Comparison of ENCODE assay signal across 1 cellular context in the genomic region with DNA sequence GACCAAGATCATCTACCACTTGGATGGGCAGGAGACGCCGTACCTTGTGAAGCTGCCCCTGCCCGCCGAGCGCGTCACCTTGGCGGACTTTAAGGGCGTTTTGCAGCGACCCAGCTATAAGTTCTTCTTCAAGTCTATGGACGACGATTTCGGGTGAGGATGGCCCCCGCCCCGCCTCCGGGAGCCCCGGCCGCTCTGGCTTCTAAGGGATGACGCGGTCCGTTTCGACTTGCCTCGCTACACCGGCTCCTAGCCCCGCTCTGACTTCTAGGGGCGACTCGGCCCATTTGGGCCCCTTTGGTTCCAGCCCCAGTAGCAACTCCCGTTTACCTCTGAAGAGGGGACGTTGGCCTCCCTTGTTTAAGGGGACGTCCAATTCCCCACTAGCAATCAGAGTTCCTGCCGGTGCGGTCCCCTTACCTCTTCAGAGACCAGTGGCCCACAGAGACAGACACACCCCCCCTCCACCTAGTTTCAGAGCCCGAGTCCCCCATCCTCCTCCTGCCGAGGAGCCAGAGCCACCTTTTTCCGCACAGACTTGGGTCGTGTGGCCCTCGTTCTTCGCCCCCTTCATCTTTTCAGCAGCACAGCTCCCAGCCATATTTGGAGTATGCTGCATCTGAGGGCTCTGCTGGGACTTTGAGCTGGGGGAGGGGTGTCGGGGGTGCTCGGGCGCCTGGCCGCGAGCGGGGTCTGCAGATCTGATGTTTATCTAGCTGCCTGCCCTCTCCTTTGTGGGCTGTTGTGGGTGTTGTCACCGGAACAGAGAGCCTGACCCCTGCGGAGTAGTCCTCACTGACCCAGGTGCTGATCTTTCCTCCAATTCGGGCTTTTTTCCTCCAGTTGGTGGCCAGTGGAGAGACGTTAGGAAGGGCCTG.
TF ChIP-seq lines count a peak whose summit lies in the region.

No MANE protein-coding gene starts in this region.

TF ChIP-seq in HepG2, 621 proteins besides CTCF, POLR2A, EP300 and RAD21 (continued from another document and continues in another):
- TF ChIP-seq, protein P1, sequence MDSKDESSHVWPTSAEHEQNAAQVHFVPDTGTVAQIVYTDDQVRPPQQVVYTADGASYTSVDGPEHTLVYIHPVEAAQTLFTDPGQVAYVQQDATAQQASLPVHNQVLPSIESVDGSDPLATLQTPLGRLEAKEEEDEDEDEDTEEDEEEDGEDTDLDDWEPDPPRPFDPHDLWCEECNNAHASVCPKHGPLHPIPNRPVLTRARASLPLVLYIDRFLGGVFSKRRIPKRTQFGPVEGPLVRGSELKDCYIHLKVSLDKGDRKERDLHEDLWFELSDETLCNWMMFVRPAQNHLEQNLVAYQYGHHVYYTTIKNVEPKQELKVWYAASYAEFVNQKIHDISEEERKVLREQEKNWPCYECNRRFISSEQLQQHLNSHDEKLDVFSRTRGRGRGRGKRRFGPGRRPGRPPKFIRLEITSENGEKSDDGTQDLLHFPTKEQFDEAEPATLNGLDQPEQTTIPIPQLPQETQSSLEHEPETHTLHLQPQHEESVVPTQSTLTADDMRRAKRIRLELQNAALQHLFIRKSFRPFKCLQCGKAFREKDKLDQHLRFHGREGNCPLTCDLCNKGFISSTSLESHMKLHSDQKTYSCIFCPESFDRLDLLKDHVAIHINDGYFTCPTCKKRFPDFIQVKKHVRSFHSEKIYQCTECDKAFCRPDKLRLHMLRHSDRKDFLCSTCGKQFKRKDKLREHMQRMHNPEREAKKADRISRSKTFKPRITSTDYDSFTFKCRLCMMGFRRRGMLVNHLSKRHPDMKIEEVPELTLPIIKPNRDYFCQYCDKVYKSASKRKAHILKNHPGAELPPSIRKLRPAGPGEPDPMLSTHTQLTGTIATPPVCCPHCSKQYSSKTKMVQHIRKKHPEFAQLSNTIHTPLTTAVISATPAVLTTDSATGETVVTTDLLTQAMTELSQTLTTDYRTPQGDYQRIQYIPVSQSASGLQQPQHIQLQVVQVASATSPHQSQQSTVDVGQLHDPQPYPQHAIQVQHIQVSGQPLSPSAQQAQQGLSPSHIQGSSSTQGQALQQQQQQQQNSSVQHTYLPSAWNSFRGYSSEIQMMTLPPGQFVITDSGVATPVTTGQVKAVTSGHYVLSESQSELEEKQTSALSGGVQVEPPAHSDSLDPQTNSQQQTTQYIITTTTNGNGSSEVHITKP (CRISPR knock-in tag; IDR thresholded peaks at IDR 0.05; ENCODE audit: low read depth): no peak
- TF ChIP-seq ZNF703 (CRISPR knock-in tag; IDR thresholded peaks at IDR 0.05; ENCODE audit: borderline replicate concordance) (0 out of 2 replicates have a peak, but pooled peaks have one; percentile 28), KLF11 (CRISPR knock-in tag; IDR thresholded peaks at IDR 0.05) (no peak), ZNF382 (CRISPR knock-in tag; IDR thresholded peaks at IDR 0.05; ENCODE audit: borderline replicate concordance) (no peak), ZBTB3 (CRISPR knock-in tag; IDR thresholded peaks at IDR 0.05; ENCODE audit: borderline replicate concordance, low read depth) (no peak), ZNF772 (CRISPR knock-in tag; IDR thresholded peaks at IDR 0.05) (0 out of 2 replicates have a peak, but pooled peaks have one; percentile 26), RARG (CRISPR knock-in tag; IDR thresholded peaks at IDR 0.05; ENCODE audit: low read depth) (no peak), NFKB2 (CRISPR knock-in tag; IDR thresholded peaks at IDR 0.05; ENCODE audit: borderline replicate concordance) (0 out of 2 replicates have a peak, but pooled peaks have one; percentile 17), NBN (conservative IDR thresholded peaks at IDR 0.05) (no peak), ZNF570 (CRISPR knock-in tag; IDR thresholded peaks at IDR 0.05; ENCODE audit: borderline replicate concordance) (no peak), MLLT10 (CRISPR knock-in tag; IDR thresholded peaks at IDR 0.05) (no peak), ZSCAN30 (CRISPR knock-in tag; IDR thresholded peaks at IDR 0.05) (no peak), SMC3 (IDR thresholded peaks at IDR 0.05; ENCODE audit: low read length) (no peak), HOXA5 (CRISPR knock-in tag; IDR thresholded peaks at IDR 0.05) (no peak), HNRNPUL1 (IDR thresholded peaks at IDR 0.05; ENCODE audit: low read depth, low read length) (no peak), SAFB2 (CRISPR knock-in tag; IDR thresholded peaks at IDR 0.05; ENCODE audit: borderline replicate concordance, low read depth) (no peak), EED (CRISPR knock-in tag; IDR thresholded peaks at IDR 0.05) (no peak), ZNF20 (CRISPR knock-in tag; IDR thresholded peaks at IDR 0.05) (no peak), ZBTB7B (CRISPR knock-in tag; IDR thresholded peaks at IDR 0.05) (peak; percentile 74), MTA1 (CRISPR knock-in tag; IDR thresholded peaks at IDR 0.05; ENCODE audit: borderline replicate concordance) (peak; percentile 50; the same call in 1 of the 2 replicates), ZNF256 (CRISPR knock-in tag; conservative IDR thresholded peaks at IDR 0.05) (no peak), NFE2L1 (CRISPR knock-in tag; IDR thresholded peaks at IDR 0.05; ENCODE audit: borderline replicate concordance) (no peak), ETV5 (CRISPR knock-in tag; IDR thresholded peaks at IDR 0.05; ENCODE audit: borderline replicate concordance) (peak; percentile 46), SALL1 (CRISPR knock-in tag; IDR thresholded peaks at IDR 0.05) (peak; percentile 21; the same call in 1 of the 2 replicates), ZNF816 (CRISPR knock-in tag; IDR thresholded peaks at IDR 0.05; ENCODE audit: borderline replicate concordance) (0 out of 2 replicates have a peak, but pooled peaks have one; percentile 25), FOXA3 (CRISPR knock-in tag; IDR thresholded peaks at IDR 0.05) (no peak), NR3C1 (CRISPR knock-in tag; IDR thresholded peaks at IDR 0.05) (no peak), ZSCAN12 (CRISPR knock-in tag; IDR thresholded peaks at IDR 0.05) (no peak), RBAK (CRISPR knock-in tag; IDR thresholded peaks at IDR 0.05) (no peak), ZSCAN21 (CRISPR knock-in tag; IDR thresholded peaks at IDR 0.05; ENCODE audit: borderline replicate concordance) (no peak), SMARCE1 (IDR thresholded peaks at IDR 0.05; ENCODE audit: borderline replicate concordance) (no peak), ZNF207 (IDR thresholded peaks at IDR 0.05; ENCODE audit: borderline replicate concordance) (no peak), MAFF (IDR thresholded peaks at IDR 0.05; ENCODE audit: low read depth, low read length) (no peak), YEATS4 (CRISPR knock-in tag; IDR thresholded peaks at IDR 0.05; ENCODE audit: borderline replicate concordance) (peak; percentile 28), RFX5 (IDR thresholded peaks at IDR 0.05; ENCODE audit: low read depth, low read length) (no peak), ATF7 (IDR thresholded peaks at IDR 0.05) (no peak), ATF7 (CRISPR knock-in tag; IDR thresholded peaks at IDR 0.05) (no peak)
- TF ChIP-seq, protein P2, sequence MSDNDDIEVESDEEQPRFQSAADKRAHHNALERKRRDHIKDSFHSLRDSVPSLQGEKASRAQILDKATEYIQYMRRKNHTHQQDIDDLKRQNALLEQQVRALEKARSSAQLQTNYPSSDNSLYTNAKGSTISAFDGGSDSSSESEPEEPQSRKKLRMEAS (IDR thresholded peaks at IDR 0.05): peak; percentile 18; the same call in 1 of the 2 replicates
- TF ChIP-seq, protein P3, sequence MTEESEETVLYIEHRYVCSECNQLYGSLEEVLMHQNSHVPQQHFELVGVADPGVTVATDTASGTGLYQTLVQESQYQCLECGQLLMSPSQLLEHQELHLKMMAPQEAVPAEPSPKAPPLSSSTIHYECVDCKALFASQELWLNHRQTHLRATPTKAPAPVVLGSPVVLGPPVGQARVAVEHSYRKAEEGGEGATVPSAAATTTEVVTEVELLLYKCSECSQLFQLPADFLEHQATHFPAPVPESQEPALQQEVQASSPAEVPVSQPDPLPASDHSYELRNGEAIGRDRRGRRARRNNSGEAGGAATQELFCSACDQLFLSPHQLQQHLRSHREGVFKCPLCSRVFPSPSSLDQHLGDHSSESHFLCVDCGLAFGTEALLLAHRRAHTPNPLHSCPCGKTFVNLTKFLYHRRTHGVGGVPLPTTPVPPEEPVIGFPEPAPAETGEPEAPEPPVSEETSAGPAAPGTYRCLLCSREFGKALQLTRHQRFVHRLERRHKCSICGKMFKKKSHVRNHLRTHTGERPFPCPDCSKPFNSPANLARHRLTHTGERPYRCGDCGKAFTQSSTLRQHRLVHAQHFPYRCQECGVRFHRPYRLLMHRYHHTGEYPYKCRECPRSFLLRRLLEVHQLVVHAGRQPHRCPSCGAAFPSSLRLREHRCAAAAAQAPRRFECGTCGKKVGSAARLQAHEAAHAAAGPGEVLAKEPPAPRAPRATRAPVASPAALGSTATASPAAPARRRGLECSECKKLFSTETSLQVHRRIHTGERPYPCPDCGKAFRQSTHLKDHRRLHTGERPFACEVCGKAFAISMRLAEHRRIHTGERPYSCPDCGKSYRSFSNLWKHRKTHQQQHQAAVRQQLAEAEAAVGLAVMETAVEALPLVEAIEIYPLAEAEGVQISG (CRISPR knock-in tag; IDR thresholded peaks at IDR 0.05): no peak
- TF ChIP-seq, protein P4, sequence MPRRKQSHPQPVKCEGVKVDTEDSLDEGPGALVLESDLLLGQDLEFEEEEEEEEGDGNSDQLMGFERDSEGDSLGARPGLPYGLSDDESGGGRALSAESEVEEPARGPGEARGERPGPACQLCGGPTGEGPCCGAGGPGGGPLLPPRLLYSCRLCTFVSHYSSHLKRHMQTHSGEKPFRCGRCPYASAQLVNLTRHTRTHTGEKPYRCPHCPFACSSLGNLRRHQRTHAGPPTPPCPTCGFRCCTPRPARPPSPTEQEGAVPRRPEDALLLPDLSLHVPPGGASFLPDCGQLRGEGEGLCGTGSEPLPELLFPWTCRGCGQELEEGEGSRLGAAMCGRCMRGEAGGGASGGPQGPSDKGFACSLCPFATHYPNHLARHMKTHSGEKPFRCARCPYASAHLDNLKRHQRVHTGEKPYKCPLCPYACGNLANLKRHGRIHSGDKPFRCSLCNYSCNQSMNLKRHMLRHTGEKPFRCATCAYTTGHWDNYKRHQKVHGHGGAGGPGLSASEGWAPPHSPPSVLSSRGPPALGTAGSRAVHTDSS (CRISPR knock-in tag; conservative IDR thresholded peaks at IDR 0.05): no peak
- TF ChIP-seq, protein P5, sequence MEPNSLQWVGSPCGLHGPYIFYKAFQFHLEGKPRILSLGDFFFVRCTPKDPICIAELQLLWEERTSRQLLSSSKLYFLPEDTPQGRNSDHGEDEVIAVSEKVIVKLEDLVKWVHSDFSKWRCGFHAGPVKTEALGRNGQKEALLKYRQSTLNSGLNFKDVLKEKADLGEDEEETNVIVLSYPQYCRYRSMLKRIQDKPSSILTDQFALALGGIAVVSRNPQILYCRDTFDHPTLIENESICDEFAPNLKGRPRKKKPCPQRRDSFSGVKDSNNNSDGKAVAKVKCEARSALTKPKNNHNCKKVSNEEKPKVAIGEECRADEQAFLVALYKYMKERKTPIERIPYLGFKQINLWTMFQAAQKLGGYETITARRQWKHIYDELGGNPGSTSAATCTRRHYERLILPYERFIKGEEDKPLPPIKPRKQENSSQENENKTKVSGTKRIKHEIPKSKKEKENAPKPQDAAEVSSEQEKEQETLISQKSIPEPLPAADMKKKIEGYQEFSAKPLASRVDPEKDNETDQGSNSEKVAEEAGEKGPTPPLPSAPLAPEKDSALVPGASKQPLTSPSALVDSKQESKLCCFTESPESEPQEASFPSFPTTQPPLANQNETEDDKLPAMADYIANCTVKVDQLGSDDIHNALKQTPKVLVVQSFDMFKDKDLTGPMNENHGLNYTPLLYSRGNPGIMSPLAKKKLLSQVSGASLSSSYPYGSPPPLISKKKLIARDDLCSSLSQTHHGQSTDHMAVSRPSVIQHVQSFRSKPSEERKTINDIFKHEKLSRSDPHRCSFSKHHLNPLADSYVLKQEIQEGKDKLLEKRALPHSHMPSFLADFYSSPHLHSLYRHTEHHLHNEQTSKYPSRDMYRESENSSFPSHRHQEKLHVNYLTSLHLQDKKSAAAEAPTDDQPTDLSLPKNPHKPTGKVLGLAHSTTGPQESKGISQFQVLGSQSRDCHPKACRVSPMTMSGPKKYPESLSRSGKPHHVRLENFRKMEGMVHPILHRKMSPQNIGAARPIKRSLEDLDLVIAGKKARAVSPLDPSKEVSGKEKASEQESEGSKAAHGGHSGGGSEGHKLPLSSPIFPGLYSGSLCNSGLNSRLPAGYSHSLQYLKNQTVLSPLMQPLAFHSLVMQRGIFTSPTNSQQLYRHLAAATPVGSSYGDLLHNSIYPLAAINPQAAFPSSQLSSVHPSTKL (CRISPR knock-in tag; IDR thresholded peaks at IDR 0.05): no peak
- TF ChIP-seq, protein P6, sequence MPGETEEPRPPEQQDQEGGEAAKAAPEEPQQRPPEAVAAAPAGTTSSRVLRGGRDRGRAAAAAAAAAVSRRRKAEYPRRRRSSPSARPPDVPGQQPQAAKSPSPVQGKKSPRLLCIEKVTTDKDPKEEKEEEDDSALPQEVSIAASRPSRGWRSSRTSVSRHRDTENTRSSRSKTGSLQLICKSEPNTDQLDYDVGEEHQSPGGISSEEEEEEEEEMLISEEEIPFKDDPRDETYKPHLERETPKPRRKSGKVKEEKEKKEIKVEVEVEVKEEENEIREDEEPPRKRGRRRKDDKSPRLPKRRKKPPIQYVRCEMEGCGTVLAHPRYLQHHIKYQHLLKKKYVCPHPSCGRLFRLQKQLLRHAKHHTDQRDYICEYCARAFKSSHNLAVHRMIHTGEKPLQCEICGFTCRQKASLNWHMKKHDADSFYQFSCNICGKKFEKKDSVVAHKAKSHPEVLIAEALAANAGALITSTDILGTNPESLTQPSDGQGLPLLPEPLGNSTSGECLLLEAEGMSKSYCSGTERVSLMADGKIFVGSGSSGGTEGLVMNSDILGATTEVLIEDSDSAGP (CRISPR knock-in tag; IDR thresholded peaks at IDR 0.05; ENCODE audit: borderline replicate concordance): no peak
- TF ChIP-seq, protein P7, sequence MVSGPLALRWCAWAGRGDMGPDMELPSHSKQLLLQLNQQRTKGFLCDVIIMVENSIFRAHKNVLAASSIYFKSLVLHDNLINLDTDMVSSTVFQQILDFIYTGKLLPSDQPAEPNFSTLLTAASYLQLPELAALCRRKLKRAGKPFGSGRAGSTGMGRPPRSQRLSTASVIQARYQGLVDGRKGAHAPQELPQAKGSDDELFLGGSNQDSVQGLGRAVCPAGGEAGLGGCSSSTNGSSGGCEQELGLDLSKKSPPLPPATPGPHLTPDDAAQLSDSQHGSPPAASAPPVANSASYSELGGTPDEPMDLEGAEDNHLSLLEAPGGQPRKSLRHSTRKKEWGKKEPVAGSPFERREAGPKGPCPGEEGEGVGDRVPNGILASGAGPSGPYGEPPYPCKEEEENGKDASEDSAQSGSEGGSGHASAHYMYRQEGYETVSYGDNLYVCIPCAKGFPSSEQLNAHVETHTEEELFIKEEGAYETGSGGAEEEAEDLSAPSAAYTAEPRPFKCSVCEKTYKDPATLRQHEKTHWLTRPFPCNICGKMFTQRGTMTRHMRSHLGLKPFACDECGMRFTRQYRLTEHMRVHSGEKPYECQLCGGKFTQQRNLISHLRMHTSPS (CRISPR knock-in tag; IDR thresholded peaks at IDR 0.05; ENCODE audit: low read depth): no peak
